ENCODE assay signal across 1 cellular context in the genomic region with DNA sequence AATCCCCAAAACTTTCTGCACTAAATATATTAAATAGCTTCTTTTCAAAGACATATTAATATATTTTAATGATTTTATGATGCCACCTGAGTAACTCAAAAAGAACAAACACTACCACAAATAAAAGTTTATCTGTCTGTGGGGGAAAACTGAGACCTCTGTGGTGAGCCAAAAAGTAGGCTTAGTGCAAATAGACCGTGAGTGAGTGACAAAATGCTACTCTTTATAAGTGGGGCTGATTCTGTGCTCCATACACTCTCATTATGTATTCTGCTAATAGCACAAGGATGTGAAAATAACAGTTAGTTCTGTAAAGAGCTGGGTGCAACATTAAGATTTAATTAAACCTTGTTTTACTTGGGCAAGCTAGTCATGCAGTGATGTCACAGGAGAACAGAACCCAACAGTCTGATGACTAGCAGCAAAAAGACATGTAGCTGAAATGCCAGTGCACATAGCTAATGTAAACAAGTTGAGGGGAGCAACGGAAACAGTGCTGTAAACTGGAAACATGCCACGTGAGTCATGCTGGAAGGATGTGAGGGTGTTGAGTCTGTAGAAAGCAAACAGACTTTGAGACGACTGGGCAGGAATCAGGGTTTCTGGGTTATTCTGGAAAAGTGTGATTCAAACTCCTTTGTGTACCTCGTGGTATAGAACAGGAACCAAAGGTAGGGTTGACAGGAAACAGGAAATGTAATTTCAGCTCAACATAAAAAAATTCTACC.
TF ChIP-seq lines count a peak whose summit lies in the region.

No MANE protein-coding gene starts in this region.

TF ChIP-seq in liver, 16 proteins besides CTCF, POLR2A, EP300 and RAD21 (continued from another document):
- peak; percentile 15 for TF ChIP-seq ZBTB33 (IDR thresholded peaks at IDR 0.05)
- peak; percentile 97 for TF ChIP-seq JUND (IDR thresholded peaks at IDR 0.05)
- TF ChIP-seq YY1 (IDR thresholded peaks at IDR 0.05) = peak; percentile 10
- TF ChIP-seq, protein P1, sequence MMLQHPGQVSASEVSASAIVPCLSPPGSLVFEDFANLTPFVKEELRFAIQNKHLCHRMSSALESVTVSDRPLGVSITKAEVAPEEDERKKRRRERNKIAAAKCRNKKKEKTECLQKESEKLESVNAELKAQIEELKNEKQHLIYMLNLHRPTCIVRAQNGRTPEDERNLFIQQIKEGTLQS (IDR thresholded peaks at IDR 0.05) = peak; percentile 55
- no peak for TF ChIP-seq NR2F2 (IDR thresholded peaks at IDR 0.05)
- peak; percentile 97 for TF ChIP-seq FOXA2 (IDR thresholded peaks at IDR 0.05)
- peak; percentile 13 to 26 for TF ChIP-seq GABPA (IDR thresholded peaks at IDR 0.05 in 1 of 2, conservative IDR thresholded peaks at IDR 0.05 in 1 of 2)
- peak; percentile 48 for TF ChIP-seq SP1 (IDR thresholded peaks at IDR 0.05)
- TF ChIP-seq HNF4A (conservative IDR thresholded peaks at IDR 0.05) = peak; percentile 47 to 60
- peak; percentile 81 for TF ChIP-seq FOXA1 (IDR thresholded peaks at IDR 0.05)
- no peak for TF ChIP-seq TAF1 (conservative IDR thresholded peaks at IDR 0.05)
- TF ChIP-seq HNF4G (IDR thresholded peaks at IDR 0.05) = peak; percentile 32
- no peak for TF ChIP-seq EGR1 (IDR thresholded peaks at IDR 0.05; ENCODE audit: low read depth in 2 of 2)
- peak; percentile 46 for TF ChIP-seq MAX (IDR thresholded peaks at IDR 0.05)
- peak; percentile 9 to 50 for TF ChIP-seq RXRA (IDR thresholded peaks at IDR 0.05)
